In the genomic region with DNA sequence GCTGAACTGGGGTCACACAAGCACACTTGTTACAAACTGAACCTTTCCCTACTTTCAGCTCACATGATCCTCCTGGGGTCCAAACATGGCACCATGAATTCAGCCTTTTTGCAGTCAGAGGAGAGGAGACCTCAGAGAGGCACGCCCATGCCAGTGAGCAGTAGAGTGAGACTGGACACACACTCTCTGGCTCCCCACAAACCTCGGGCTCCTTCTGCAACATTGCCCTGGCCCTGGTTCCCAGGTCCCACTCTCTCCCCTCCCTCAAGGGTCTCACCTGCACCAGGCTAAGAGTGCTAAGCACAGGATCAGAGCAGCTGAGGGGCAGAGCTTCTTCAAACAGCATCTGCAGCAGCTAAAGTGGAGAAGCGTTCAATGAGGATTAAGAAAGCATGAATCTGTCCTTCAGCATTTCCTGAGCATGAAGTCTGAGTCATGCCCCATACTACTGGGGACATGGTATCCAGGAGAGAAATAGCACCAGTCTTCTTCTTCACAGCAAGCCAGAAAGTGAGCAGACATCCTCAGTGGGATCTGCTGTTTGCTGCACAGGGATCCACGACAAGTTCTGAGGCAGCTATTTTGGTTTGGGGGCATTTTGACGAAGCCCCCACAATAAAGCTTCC, we compare ENCODE assay signal across 11 cellular contexts. TPM values are rescaled to one million over a fixed set of nuclear protein-coding genes. Genes with fewer than 3 reads are reported as not detected.
DNase-seq lines count a peak whose midpoint lies in the region; ATAC-seq and TF ChIP-seq lines count a peak whose summit lies in the region.
"Had no signal": no experiment of that assay in that cellular context is flagged by ENCODE, and none has a peak within 500 bp of the region (broad histone marks: within the 10 kb centered on the region; RNA-seq: fewer than 3 reads in every experiment).

No MANE protein-coding gene starts in this region.

- H3K36me3 Mint-ChIP-seq in neural progenitor cell: no peaks in the 10 kb centered on the region
- H3K36me3 Mint-ChIP-seq: CD4-positive, CD25-positive, alpha-beta regulatory T cell had no signal

- no peak overlapping the region for H3K4me2 ChIP-seq in neural progenitor cell

- no peaks in the 10 kb centered on the region for H3K27me3 ChIP-seq in neural progenitor cell

- peaks cover 4% of the 10 kb centered on the region for H3K27me3 Mint-ChIP-seq in neural progenitor cell (ENCODE audit: insufficient read depth, low read depth)
- H3K27me3 Mint-ChIP-seq: T-helper 17 cell had no signal

- no peaks in the 10 kb centered on the region for H3F3A ChIP-seq in neural progenitor cell (ENCODE audit: low read depth)

- H3K9ac ChIP-seq in neural progenitor cell: no peak overlapping the region

- no peaks in the 10 kb centered on the region for H4K20me1 ChIP-seq in neural progenitor cell (ENCODE audit: low read depth)

- H3K4me3 ChIP-seq in fibroblast of pulmonary artery (replicated peaks; ENCODE audit: low read depth, low read length) (no peak overlapping the region), neural progenitor cell (no peak overlapping the region)

- no peaks in the 10 kb centered on the region for H3K4me1 ChIP-seq in neural progenitor cell

- no peaks in the 10 kb centered on the region for H3K36me3 ChIP-seq in neural progenitor cell

- no peak overlapping the region for H2AFZ ChIP-seq in neural progenitor cell (replicated peaks)

- no peak for TF ChIP-seq CTCF in fibroblast of pulmonary artery (IDR thresholded peaks at IDR 0.05; ENCODE audit: low read length, missing control alignments)
- TF ChIP-seq CTCF in neural progenitor cell (IDR thresholded peaks at IDR 0.05): no peak

- DNase-seq in AG20443 (ENCODE audit: low spot score): peak; percentile 69
- peak; percentile 17 for DNase-seq in NOMO-1 treated with dmso at 0.1 percent for 144 hours (lab: John Stamatoyannopoulos, UW; ENCODE audit: unreplicated experiment)
- DNase-seq in fibroblast of pulmonary artery (ENCODE audit: low read depth): peak; percentile 66
- no peak for DNase-seq in neural progenitor cell (ENCODE audit: low spot score)
- no peak for DNase-seq in inferior parietal cortex (ENCODE audit: extremely low spot score)
- DNase-seq: activated T-cell treated with anti-CD3 and anti-CD28 coated beads for 4 hours; CD4-positive, CD25-positive, alpha-beta regulatory T cell; NCI-H345; nucleus accumbens; T-helper 17 cell had no signal

- no peak overlapping the region for H3K4me3 Mint-ChIP-seq in neural progenitor cell
- H3K4me3 Mint-ChIP-seq: CD4-positive, CD25-positive, alpha-beta regulatory T cell; T-helper 17 cell had no signal

- H3K27ac Mint-ChIP-seq in neural progenitor cell: no peak overlapping the region
- H3K27ac Mint-ChIP-seq: CD4-positive, CD25-positive, alpha-beta regulatory T cell; T-helper 17 cell had no signal

- H3K9me3 Mint-ChIP-seq in neural progenitor cell: no peaks in the 10 kb centered on the region

- no peaks in the 10 kb centered on the region for H3K4me1 Mint-ChIP-seq in neural progenitor cell
- H3K4me1 Mint-ChIP-seq: CD4-positive, CD25-positive, alpha-beta regulatory T cell had no signal

- H3K27ac ChIP-seq in neural progenitor cell: no peak overlapping the region

- no peaks in the 10 kb centered on the region for H3K9me3 ChIP-seq in neural progenitor cell (ENCODE audit: low read depth)

- H3K79me2 ChIP-seq in neural progenitor cell (ENCODE audit: low read depth): no peaks in the 10 kb centered on the region

- ATAC-seq in HG03039 (IDR thresholded peaks at IDR 0.05; ENCODE audit: unreplicated experiment): no peak
- ATAC-seq: T-helper 17 cell had no signal

RNA-seq across cellular contexts. Expression of a gene that starts 27.2 kb away (rescaled TPM):
- total RNA-seq in neural progenitor cell (ENCODE audit: low replicate concordance): 20.7 and 26.7 TPM in 2 replicates

RNA-seq across cellular contexts. Expression of a gene that starts 27.5 kb away (rescaled TPM):
- total RNA-seq in neural progenitor cell (ENCODE audit: low replicate concordance): 20.7 and 23.6 TPM in 2 replicates

RNA-seq across cellular contexts. Expression of a gene that starts 34.6 kb away (rescaled TPM):
- 16.9 and 26.9 TPM in 2 replicates for total RNA-seq in neural progenitor cell (ENCODE audit: low replicate concordance)

RNA-seq across cellular contexts. Expression of a gene that starts 41.1 kb away (rescaled TPM):
- not detected in 2 replicates for total RNA-seq in neural progenitor cell (ENCODE audit: low replicate concordance)
- total RNA-seq: CD4-positive, CD25-positive, alpha-beta regulatory T cell had no signal

RNA-seq across cellular contexts. Expression of a gene that starts 44.4 kb away (rescaled TPM):
- total RNA-seq in neural progenitor cell (ENCODE audit: low replicate concordance): 0.53 and 1.1 TPM in 2 replicates

Comparison
In these comparisons a context has a peak if more than half of its experiments do, and no peak if none do; other contexts are left out.
1. DNase-seq: peak in AG20443 (single experiment), NOMO-1 treated with dmso at 0.1 percent for 144 hours (single experiment) and fibroblast of pulmonary artery (single experiment); none in neural progenitor cell (single experiment) and inferior parietal cortex (single experiment).